In genomic region chr6:30678964-30679726, GRCh38 we compare ENCODE assay signal across 8 cellular contexts. TPM values are rescaled to one million over a fixed set of nuclear protein-coding genes. Genes with fewer than 3 reads are reported as not detected.
DNase-seq lines count a peak whose midpoint lies in the region; ATAC-seq and TF ChIP-seq lines count a peak whose summit lies in the region.

No MANE protein-coding gene starts in this region.

- intact Hi-C loops in dorsolateral prefrontal cortex (cut with DNase I): loop anchor here (1.0 to 10.0 kb wide), 3 partner anchors 43 to 408 kb away; partner anchors contain the start of gene VARS2 (in 1 of the 2)

- CTCF ChIA-PET in activated CD4-positive, alpha-beta memory T cell treated with anti-CD3 and anti-CD28 coated beads, Interleukin-2, amount 10 ng/mL, durations not matched to agents 7 days and 5 days (lab: Charles Lee): interaction anchor here (0.5 to 15.7 kb wide), 23 partner anchors 10 to 939 kb away, joined by 3 to 626 read pairs (median 4); partner anchors contain the start of genes MDC1, MRPS18B, NRM and PPP1R10

- H3K4me1 Mint-ChIP-seq in activated CD4-positive, alpha-beta memory T cell treated with anti-CD3 and anti-CD28 coated beads, Interleukin-2, amount 10 ng/mL, durations not matched to agents 7 days and 5 days: peaks cover 35% of the 10 kb centered on the region

- peaks cover 13 to 24% of the 10 kb centered on the region in 2 donors for H3K36me3 ChIP-seq in lung (ENCODE audit: control insufficient read depth in 2 of 2, insufficient read depth in 2 of 2, low read length in 2 of 2)

- WGBS in lung, 2 donors: 12 to 13% methylated on average over 30 to 31 of the region's 31 CpGs

- peaks cover 79% of the 10 kb centered on the region for H3K36me3 Mint-ChIP-seq in activated CD4-positive, alpha-beta memory T cell treated with anti-CD3 and anti-CD28 coated beads, Interleukin-2, amount 10 ng/mL, durations not matched to agents 7 days and 5 days (ENCODE audit: low read depth)

- no peaks in the 10 kb centered on the region for H3K27me3 Mint-ChIP-seq in activated CD4-positive, alpha-beta memory T cell treated with anti-CD3 and anti-CD28 coated beads, Interleukin-2, amount 10 ng/mL, durations not matched to agents 7 days and 5 days

- no peaks in the 10 kb centered on the region for H3K27me3 ChIP-seq in dorsolateral prefrontal cortex
- no peaks in the 10 kb centered on the region for H3K27me3 ChIP-seq in lung (ENCODE audit: control insufficient read depth, insufficient read depth)

- H3K4me3 ChIP-seq in dorsolateral prefrontal cortex: peak overlapping the region in 49 of 59 donors; percentile 8 to 81 (median 35)
- peak overlapping the region; percentile 10 for H3K4me3 ChIP-seq in lung

- no peaks in the 10 kb centered on the region for H3K9me3 ChIP-seq in lung (ENCODE audit: control insufficient read depth in 2 of 2, insufficient read depth in 1 of 2, low read length in 1 of 2)

- H3K27ac ChIP-seq in dorsolateral prefrontal cortex (peak overlapping the region in 23 of 59 donors; percentile 1 to 87 (median 38)), lung (ENCODE audit: low read depth in 1 of 2, low read length in 1 of 2) (no peak overlapping the region)

- peak overlapping the region; percentile 93 for H3K4me3 Mint-ChIP-seq in activated CD4-positive, alpha-beta memory T cell treated with anti-CD3 and anti-CD28 coated beads, Interleukin-2, amount 10 ng/mL, durations not matched to agents 7 days and 5 days

- ATAC-seq in HG02763 (IDR thresholded peaks at IDR 0.05; ENCODE audit: unreplicated experiment): peak; percentile 31
- peak; percentile 72 for ATAC-seq in lung (ENCODE audit: insufficient read depth, low FRiP score)
- ATAC-seq in HG03342 (IDR thresholded peaks at IDR 0.05; ENCODE audit: unreplicated experiment): no peak

- H3K9me3 Mint-ChIP-seq in activated CD4-positive, alpha-beta memory T cell treated with anti-CD3 and anti-CD28 coated beads, Interleukin-2, amount 10 ng/mL, durations not matched to agents 7 days and 5 days: no peaks in the 10 kb centered on the region

- POLR2A ChIA-PET in activated CD4-positive, alpha-beta memory T cell treated with anti-CD3 and anti-CD28 coated beads, Interleukin-2, amount 10 ng/mL, durations not matched to agents 7 days and 5 days (lab: Charles Lee): interaction anchor here (0.7 to 8.5 kb wide), 14 partner anchors 9 to 188 kb away, joined by 3 to 561 read pairs (median 5); partner anchors contain the start of genes ATAT1, FLOT1, MDC1 and MRPS18B

- TF ChIP-seq CTCF in dorsolateral prefrontal cortex (IDR thresholded peaks at IDR 0.05 in 54 of 56, conservative IDR thresholded peaks at IDR 0.05 in 2 of 56; ENCODE audit: low read depth in 1 of 56, partially characterized antibody in 56 of 56) (peak; percentile 88 to 99 (median 96)), lung (IDR thresholded peaks at IDR 0.05; ENCODE audit: control extremely low read depth, extremely low read depth) (peak; percentile 99)

- peaks cover 0 to 5% of the 10 kb centered on the region in 2 donors for H3K4me1 ChIP-seq in lung (ENCODE audit: control insufficient read depth in 2 of 2, insufficient read depth in 2 of 2, low read length in 2 of 2)

- DNase-seq in DMS 273 (lab: John Stamatoyannopoulos, UW; ENCODE audit: unreplicated experiment) (peak; percentile 91), NCI-H526 (lab: John Stamatoyannopoulos, UW) (peak; percentile 42 to 86), dorsolateral prefrontal cortex (peak; percentile 78 to 92 (median 84)), lung (ENCODE audit: low spot score) (peak; percentile 87)
- DNase-seq in activated CD4-positive, alpha-beta memory T cell treated with anti-CD3 and anti-CD28 coated beads, Interleukin-2, amount 10 ng/mL, durations not matched to agents 7 days and 5 days: peak; percentile 93
- peak; percentile 80 to 90 (median 86) for DNase-seq in stimulated activated CD4-positive, alpha-beta T cell treated with anti-CD3 and anti-CD28 coated beads, TNF-alpha, amount 100 ng/mL, for 24 hours (ENCODE audit: low read depth in 3 of 3)

- H3K27ac Mint-ChIP-seq in activated CD4-positive, alpha-beta memory T cell treated with anti-CD3 and anti-CD28 coated beads, Interleukin-2, amount 10 ng/mL, durations not matched to agents 7 days and 5 days: peak overlapping the region; percentile 95

RNA-seq across cellular contexts. Expression of gene DHX16, which starts 6.3 kb away (rescaled TPM):
- total RNA-seq in activated CD4-positive, alpha-beta memory T cell treated with anti-CD3 and anti-CD28 coated beads, Interleukin-2, amount 10 ng/mL, durations not matched to agents 7 days and 5 days: 10 to 100 TPM; 35.6 to 37.6 TPM
- total RNA-seq in dorsolateral prefrontal cortex: 10 to 100 TPM; 15.0 to 28.6 (median 22.7) TPM
- total RNA-seq in lung: 10 to 100 TPM; 28.7 to 31.7 TPM
- 10 to 100 TPM; 23.4 to 31.4 TPM for polyA plus RNA-seq in lung

RNA-seq across cellular contexts. Expression of gene PPP1R18, which starts 7.3 kb away (rescaled TPM):
- total RNA-seq in activated CD4-positive, alpha-beta memory T cell treated with anti-CD3 and anti-CD28 coated beads, Interleukin-2, amount 10 ng/mL, durations not matched to agents 7 days and 5 days: 100 to 1,000 TPM; 269 to 283 TPM
- 10 to 100 TPM in 111 of 120 experiments, 1 to 10 TPM in 9; 8.0 to 42.6 (median 16.0) TPM for total RNA-seq in dorsolateral prefrontal cortex
- total RNA-seq in lung: 10 to 100 TPM; 28.2 to 63.9 TPM
- 100 to 1,000 TPM in 1 of 2 donors, 10 to 100 TPM in 1; 69.3 to 155 TPM for polyA plus RNA-seq in lung

RNA-seq across cellular contexts. Expression of gene NRM, which starts 11.6 kb away (rescaled TPM):
- total RNA-seq in activated CD4-positive, alpha-beta memory T cell treated with anti-CD3 and anti-CD28 coated beads, Interleukin-2, amount 10 ng/mL, durations not matched to agents 7 days and 5 days: 10 to 100 TPM; 40.5 to 41.1 TPM
- total RNA-seq in dorsolateral prefrontal cortex (1 to 10 TPM in 119 of 120 experiments, under 1 TPM in 1; 0.83 to 8.0 (median 2.5) TPM), lung (10 to 100 TPM in 1 of 2 donors, 1 to 10 TPM in 1; 5.1 to 15.9 TPM)
- polyA plus RNA-seq in lung: 10 to 100 TPM; 16.0 to 18.7 TPM

RNA-seq across cellular contexts. Expression of gene C6orf136, which starts 32.2 kb away (rescaled TPM):
- total RNA-seq in activated CD4-positive, alpha-beta memory T cell treated with anti-CD3 and anti-CD28 coated beads, Interleukin-2, amount 10 ng/mL, durations not matched to agents 7 days and 5 days: 10 to 100 TPM; 21.7 to 24.4 TPM
- total RNA-seq in dorsolateral prefrontal cortex (100 to 1,000 TPM in 1 of 120 experiments, 10 to 100 TPM in 119; 30.6 to 105 (median 61.8) TPM), lung (10 to 100 TPM in 1 of 2 donors, 1 to 10 TPM in 1; 5.1 to 17.4 TPM)
- 10 to 100 TPM in 1 of 2 donors, 1 to 10 TPM in 1; 9.2 to 26.0 TPM for polyA plus RNA-seq in lung

RNA-seq across cellular contexts. Expression of gene MDC1, which starts 37.9 kb away (rescaled TPM):
- 10 to 100 TPM; 49.7 to 54.6 TPM for total RNA-seq in activated CD4-positive, alpha-beta memory T cell treated with anti-CD3 and anti-CD28 coated beads, Interleukin-2, amount 10 ng/mL, durations not matched to agents 7 days and 5 days
- total RNA-seq in dorsolateral prefrontal cortex (10 to 100 TPM; 25.7 to 64.4 (median 40.3) TPM), lung (10 to 100 TPM; 13.7 to 34.0 TPM)
- 10 to 100 TPM in 1 of 2 donors, 1 to 10 TPM in 1; 9.9 to 11.0 TPM for polyA plus RNA-seq in lung

Comparison
In these comparisons a context has a peak if more than half of its experiments do, and no peak if none do; other contexts are left out.
1. RNA of gene PPP1R18, which starts 7.3 kb away (total RNA-seq): 269 to 283 TPM in activated CD4-positive, alpha-beta memory T cell treated with anti-CD3 and anti-CD28 coated beads, Interleukin-2, amount 10 ng/mL, durations not matched to agents 7 days and 5 days; 28.2 to 63.9 TPM in lung and 8.0 to 42.6 TPM in dorsolateral prefrontal cortex; every median in the first group is over 4 times any median in the second.
2. Peak in every context shown above with its lines, with median percentiles within 50 percentile points of each other: DNase-seq.